8 cellular contexts compared by ENCODE assay signal in the genomic region with DNA sequence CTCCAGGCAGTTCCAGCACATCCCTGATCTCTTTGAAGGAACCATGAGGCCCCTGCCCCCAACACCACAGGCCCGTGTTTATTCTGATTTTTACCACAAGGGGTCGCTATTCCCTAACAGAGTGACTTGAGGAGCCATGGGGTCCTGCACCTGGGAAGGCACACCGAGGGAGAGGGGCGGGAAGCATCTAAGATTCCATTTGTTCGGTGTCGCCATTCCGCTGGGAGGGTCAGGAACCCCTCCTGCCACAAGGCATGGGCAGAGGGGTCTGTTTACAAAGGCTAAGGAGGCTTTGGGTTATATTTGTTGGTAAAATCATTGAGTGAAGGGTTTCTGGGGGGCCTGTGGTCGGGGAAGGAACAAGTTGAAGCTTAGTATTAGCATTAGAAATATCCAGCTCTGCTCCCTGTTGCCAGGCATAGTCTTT.
A peak's percentile ranks its signal among the peaks of the same experiment; 100 is the strongest.
DNase-seq lines count a peak whose midpoint lies in the region; ATAC-seq and TF ChIP-seq lines count a peak whose summit lies in the region.

No MANE protein-coding gene starts in this region.

- intact Hi-C loops in aorta (cut with DNase I), result loop anchor here (1.0 to 10.0 kb wide), 5 partner anchors 163 to 315 kb away; no protein-coding TSS in a partner anchor

- peak in 3 of 4 experiments; percentile 62 to 87 (median 69) for TF ChIP-seq CTCF in gastroesophageal sphincter (IDR thresholded peaks at IDR 0.05)

- no peak overlapping the region for H4K12ac ChIP-seq in trophoblast cell (ENCODE audit: low read depth, low read length)

- H2BK5ac ChIP-seq in trophoblast cell (ENCODE audit: low read depth, low read length, poor library complexity), result no peak overlapping the region

- H3K79me1 ChIP-seq in trophoblast cell (ENCODE audit: low read length), result peaks cover 2% of the 10 kb centered on the region

- H3K9ac ChIP-seq in trophoblast cell (ENCODE audit: low read length), result no peak overlapping the region

- H3K27me3 ChIP-seq in SJSA1 (replicated peaks) (no peaks in the 10 kb centered on the region), gastroesophageal sphincter (no peaks in the 10 kb centered on the region), trophoblast cell (ENCODE audit: insufficient read depth, low read length) (no peaks in the 10 kb centered on the region), aorta (ENCODE audit: control insufficient read depth in 1 of 2, insufficient read depth in 2 of 2, low read length in 1 of 2) (no peaks in the 10 kb centered on the region)

- no peak overlapping the region for H3K18ac ChIP-seq in trophoblast cell (ENCODE audit: low read length)

- no peak overlapping the region for H3K23ac ChIP-seq in trophoblast cell (ENCODE audit: low read length)

- H3K27ac ChIP-seq in SJSA1 (no peak overlapping the region), gastroesophageal sphincter (no peak overlapping the region), trophoblast cell (ENCODE audit: low read depth, low read length) (no peak overlapping the region), aorta (ENCODE audit: low read depth in 1 of 2, low read length in 2 of 2) (no peak overlapping the region)

- H3K4ac ChIP-seq in trophoblast cell (ENCODE audit: low read depth, low read length), result no peak overlapping the region

- H4K8ac ChIP-seq in trophoblast cell (ENCODE audit: low read depth, low read length), result no peak overlapping the region

- no peaks in the 10 kb centered on the region for H3K9me3 ChIP-seq in SJSA1 (replicated peaks)
- H3K9me3 ChIP-seq in gastroesophageal sphincter, result no peaks in the 10 kb centered on the region
- no peaks in the 10 kb centered on the region for H3K9me3 ChIP-seq in trophoblast cell (ENCODE audit: insufficient read depth, low read depth, low read length)
- no peaks in the 10 kb centered on the region for H3K9me3 ChIP-seq in aorta (ENCODE audit: control insufficient read depth, low read length)

- TF ChIP-seq EP300 in gastroesophageal sphincter (IDR thresholded peaks at IDR 0.05), result no peak

- no peak overlapping the region for H2AK5ac ChIP-seq in trophoblast cell (ENCODE audit: low read length)

- TF ChIP-seq POLR2A in gastroesophageal sphincter (IDR thresholded peaks at IDR 0.05), result no peak

- no peak overlapping the region for H2BK12ac ChIP-seq in trophoblast cell (ENCODE audit: low read length)

- 20 to 25% methylated on average over 1 of the region's 8 CpGs for WGBS in gastroesophageal sphincter (ENCODE audit: low coverage in 1 of 2), 2 donors
- WGBS in trophoblast cell (ENCODE audit: extremely low coverage, insufficient coverage, insufficient read length), result no CpG with 5 or more reads among the region's 8 CpGs
- 14 to 19% methylated on average over 8 of the region's 8 CpGs for WGBS in aorta, 2 donors

- no peak overlapping the region for H3K4me2 ChIP-seq in trophoblast cell (ENCODE audit: low read length)

- no peaks in the 10 kb centered on the region for H3K79me2 ChIP-seq in trophoblast cell (ENCODE audit: control insufficient read depth, insufficient read depth, low read length, poor library complexity)

- peak; percentile 78 for DNase-seq in ELR (ENCODE audit: low read depth)
- peak; percentile 55 for DNase-seq in HuH-7.5 (ENCODE audit: low spot score)
- DNase-seq in SJSA1 (ENCODE audit: low read depth in 1 of 2, low spot score in 2 of 2), result peak; percentile 75 to 79
- peak; percentile 33 for DNase-seq in activated gamma-delta T cell treated with anti-CD3 and anti-CD28 coated beads, Interleukin-2, amount 50 U/mL, for 16 hours (ENCODE audit: low read depth)
- DNase-seq in trophoblast cell, result peak; percentile 61 to 85
- DNase-seq in aorta, result no peak

- H3K36me3 ChIP-seq in SJSA1 (no peaks in the 10 kb centered on the region), gastroesophageal sphincter (no peaks in the 10 kb centered on the region), trophoblast cell (ENCODE audit: control insufficient read depth in 1 of 2, insufficient read depth in 2 of 2, low read length in 2 of 2) (no peaks in the 10 kb centered on the region), aorta (ENCODE audit: control insufficient read depth in 1 of 2, insufficient read depth in 2 of 2, low read length in 1 of 2) (no peaks in the 10 kb centered on the region)

- H4K91ac ChIP-seq in trophoblast cell (ENCODE audit: low read depth, low read length), result no peak overlapping the region

- H2BK120ac ChIP-seq in trophoblast cell (ENCODE audit: insufficient read depth, low read length, poor library complexity), result no peak overlapping the region

- ATAC-seq in gastroesophageal sphincter, result peak; percentile 58
- peak; percentile 76 for ATAC-seq in aorta (ENCODE audit: low FRiP score)
- no peak for ATAC-seq in GM21576 (IDR thresholded peaks at IDR 0.05; ENCODE audit: unreplicated experiment)

- no peak overlapping the region for H3K14ac ChIP-seq in trophoblast cell (ENCODE audit: low read length)

- H2AFZ ChIP-seq in trophoblast cell (ENCODE audit: insufficient read depth, low read length, poor library complexity), result no peak overlapping the region

- H3K4me1 ChIP-seq in SJSA1 (replicated peaks) (peaks cover 11% of the 10 kb centered on the region), gastroesophageal sphincter (peaks cover 0 to 8% (median 0%) of the 10 kb centered on the region in 3 donors), trophoblast cell (ENCODE audit: control insufficient read depth in 1 of 2, insufficient read depth in 2 of 2, low read length in 2 of 2) (peaks cover 5% of the 10 kb centered on the region in 2 experiments), aorta (ENCODE audit: control insufficient read depth in 1 of 2, insufficient read depth in 2 of 2, low read length in 2 of 2) (no peaks in the 10 kb centered on the region)

- H3K4me3 ChIP-seq in SJSA1 (no peak overlapping the region), gastroesophageal sphincter (no peak overlapping the region), trophoblast cell (ENCODE audit: low read depth, low read length) (no peak overlapping the region), aorta (ENCODE audit: low read length in 2 of 2) (no peak overlapping the region)

Comparison
In these comparisons a context has a peak if more than half of its experiments do, and no peak if none do; other contexts are left out.
1. DNase-seq: peak in ELR (single experiment), HuH-7.5 (single experiment), SJSA1 (2 of 2), activated gamma-delta T cell treated with anti-CD3 and anti-CD28 coated beads, Interleukin-2, amount 50 U/mL, for 16 hours (single experiment) and trophoblast cell (2 of 2); none in aorta (0 of 2).